Comparison of ENCODE assay signal across 17 cellular contexts in the genomic region with DNA sequence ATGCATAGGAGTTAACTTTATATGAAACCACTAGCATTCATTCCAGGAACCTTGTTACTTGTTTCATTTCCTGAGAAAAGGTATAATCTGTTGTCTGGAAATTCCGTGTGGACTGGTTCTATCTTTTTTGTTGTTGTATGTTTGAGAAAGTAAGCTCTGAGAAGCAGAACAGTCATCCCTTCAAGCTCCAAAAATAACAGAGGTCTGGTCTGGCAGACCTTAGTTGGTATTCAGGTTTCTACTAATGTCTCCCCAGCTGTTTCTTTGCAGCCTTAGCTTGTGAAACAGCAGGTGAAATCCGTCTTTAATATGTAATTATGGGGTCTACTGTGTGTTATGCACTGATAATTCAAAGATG. TPM values are rescaled to one million over a fixed set of nuclear protein-coding genes. Genes with fewer than 3 reads are reported as not detected.
DNase-seq lines count a peak whose midpoint lies in the region; ATAC-seq and TF ChIP-seq lines count a peak whose summit lies in the region.
"Had no signal": no experiment of that assay in that cellular context is flagged by ENCODE, and none has a peak within 500 bp of the region (broad histone marks: within the 10 kb centered on the region; RNA-seq: fewer than 3 reads in every experiment).

No MANE protein-coding gene starts in this region.

- peaks cover 6% of the 10 kb centered on the region for H3K36me3 Mint-ChIP-seq in T-helper 17 cell (ENCODE audit: low read depth)

- no peaks in the 10 kb centered on the region for H3K27me3 Mint-ChIP-seq in T-helper 17 cell

- peaks cover 13% of the 10 kb centered on the region for H3K4me1 ChIP-seq in A673 (ENCODE audit: insufficient read depth, low read length, poor library complexity, severe bottlenecking)
- H3K4me1 ChIP-seq in DOHH2 (ENCODE audit: control insufficient read depth, low read length) = peaks cover 59% of the 10 kb centered on the region
- H3K4me1 ChIP-seq in tibial nerve = peaks cover 0 to 58% (median 23%) of the 10 kb centered on the region in 4 donors

- TF ChIP-seq POLR2A in tibial nerve (IDR thresholded peaks at IDR 0.05) = no peak

- H3K36me3 ChIP-seq in A673 (ENCODE audit: insufficient read depth, low read length, poor library complexity, severe bottlenecking) = peaks cover 3% of the 10 kb centered on the region
- peaks cover 18% of the 10 kb centered on the region for H3K36me3 ChIP-seq in DOHH2 (ENCODE audit: control insufficient read depth, low read length)
- no peaks in the 10 kb centered on the region for H3K36me3 ChIP-seq in tibial nerve
- H3K36me3 ChIP-seq: breast epithelium, heart left ventricle had no signal

- no peaks in the 10 kb centered on the region for H4K20me1 ChIP-seq in DOHH2 (ENCODE audit: control insufficient read depth, insufficient read depth, low read depth, low read length)

- H3K4me2 ChIP-seq in DOHH2 (ENCODE audit: low read length) = peak overlapping the region; percentile 65

- peaks cover 85% of the 10 kb centered on the region for H3K79me2 ChIP-seq in DOHH2 (ENCODE audit: control insufficient read depth, low read length)

- 48 to 62% methylated on average over 2 of the region's 2 CpGs for WGBS in tibial nerve, 2 donors

- CTCF ChIA-PET in A673 (lab: Charles Lee) = no interaction called here

- TSS peak; percentile 18 for BruUV-seq in A673 (replicated peaks; lab: Mats Ljungman, UMichigan)

- ATAC-seq in T-helper 17 cell (no peak), HG03175 (IDR thresholded peaks at IDR 0.05; ENCODE audit: unreplicated experiment) (no peak)
- ATAC-seq: heart left ventricle, right cardiac atrium had no signal

- no peak for TF ChIP-seq CTCF in A673 (conservative IDR thresholded peaks at IDR 0.05; ENCODE audit: low read depth, low read length)
- TF ChIP-seq CTCF in DOHH2 (IDR thresholded peaks at IDR 0.05; ENCODE audit: low read depth, low read length, poor library complexity, severe bottlenecking) = no peak
- TF ChIP-seq CTCF in tibial nerve (IDR thresholded peaks at IDR 0.05) = no peak

- H3K4me3 ChIP-seq in A673 (ENCODE audit: low read depth, low read length, poor library complexity, severe bottlenecking) (no peak overlapping the region), DOHH2 (ENCODE audit: low read length) (peak overlapping the region; percentile 40), tibial nerve (no peak overlapping the region)
- H3K4me3 ChIP-seq: breast epithelium, heart left ventricle had no signal

- H3K27me3 ChIP-seq in A673 (replicated peaks; ENCODE audit: insufficient read depth, low read depth, low read length, poor library complexity) (no peaks in the 10 kb centered on the region), DOHH2 (ENCODE audit: control insufficient read depth, low read length) (no peaks in the 10 kb centered on the region), tibial nerve (no peaks in the 10 kb centered on the region)
- H3K27me3 ChIP-seq: breast epithelium, heart left ventricle had no signal

- H3K4me1 Mint-ChIP-seq in T-helper 17 cell = peaks cover 57% of the 10 kb centered on the region

- peak overlapping the region; percentile 99 for H3K27ac Mint-ChIP-seq in T-helper 17 cell

- H3K4me3 Mint-ChIP-seq in T-helper 17 cell = peak overlapping the region; percentile 28

- TF ChIP-seq EP300 in tibial nerve (IDR thresholded peaks at IDR 0.05) = no peak

- POLR2A ChIA-PET in A673 (lab: Charles Lee; ENCODE audit: low non-redundant PET) = no interaction called here

- no peak overlapping the region for H3K27ac ChIP-seq in A673 (ENCODE audit: low read depth, low read length, poor library complexity, severe bottlenecking)
- no peak overlapping the region for H3K27ac ChIP-seq in DOHH2 (ENCODE audit: low read depth, low read length)
- H3K27ac ChIP-seq in tibial nerve = no peak overlapping the region
- H3K27ac ChIP-seq: breast epithelium, heart left ventricle had no signal

- H3K9me3 ChIP-seq in A673 (ENCODE audit: low read depth, low read length, poor library complexity, severe bottlenecking) (no peaks in the 10 kb centered on the region), DOHH2 (ENCODE audit: control insufficient read depth, insufficient read depth, low read length) (no peaks in the 10 kb centered on the region), T-helper 17 cell (ENCODE audit: control insufficient read depth, low read length, poor library complexity, severe bottlenecking) (no peaks in the 10 kb centered on the region), tibial nerve (no peaks in the 10 kb centered on the region)
- H3K9me3 ChIP-seq: breast epithelium, heart left ventricle had no signal

- no peaks in the 10 kb centered on the region for H3K9me2 ChIP-seq in DOHH2 (replicated peaks; ENCODE audit: control insufficient read depth, low read length)

- intact Hi-C loops in A673 (cut with micrococcal nuclease; ENCODE audit: unreplicated experiment) (no loop called here), cardiac septum (cut with DNase I) (no loop called here)

- H3F3A ChIP-seq in DOHH2 (ENCODE audit: control insufficient read depth, insufficient read depth) = no peaks in the 10 kb centered on the region

- DNase-seq in A673 (ENCODE audit: low spot score) (no peak), T-helper 17 cell (no peak), myocyte (ENCODE audit: low read depth) (peak; percentile 45), tibial nerve (ENCODE audit: low spot score in 2 of 2) (no peak), cardiac septum (ENCODE audit: low spot score) (no peak), T1000 (lab: John Stamatoyannopoulos, UW) (no peak)
- DNase-seq: C1 segment of cervical spinal cord, HCEC 1CT, heart left ventricle, NCI-H1048, right cardiac atrium, T-helper 9 cell had no signal

RNA-seq across cellular contexts. Expression of a gene that starts 2.4 kb away (rescaled TPM):
- total RNA-seq in A673 (2021) = 54.9 and 59.1 TPM in 2 replicates
- total RNA-seq in T-helper 17 cell = 10 to 100 TPM; 15.7 to 23.4 TPM
- 45.3 and 54.3 TPM in 2 replicates for total RNA-seq in myocyte
- polyA plus RNA-seq in myocyte (2012) = 115 TPM
- 10 to 100 TPM; 17.2 to 29.4 (median 21.4) TPM for total RNA-seq in tibial nerve
- total RNA-seq in cardiac septum = 18.4 TPM

RNA-seq across cellular contexts. Expression of a gene that starts 2.8 kb away (rescaled TPM):
- total RNA-seq in A673 (2021) (15.8 and 16.8 TPM in 2 replicates), T-helper 17 cell (10 to 100 TPM; 16.4 to 16.6 TPM), myocyte (2.7 and 3.0 TPM in 2 replicates), tibial nerve (10 to 100 TPM in 3 of 4 donors, 1 to 10 TPM in 1; 4.6 to 21.4 (median 15.7) TPM), cardiac septum (2.9 TPM)
- 2.4 TPM for polyA plus RNA-seq in myocyte (2012)

RNA-seq across cellular contexts. Expression of a gene that starts 53.0 kb away (rescaled TPM):
- total RNA-seq in A673 (2021) = not detected in 2 replicates
- not detected for total RNA-seq in T-helper 17 cell
- total RNA-seq in myocyte = not detected in 2 replicates
- polyA plus RNA-seq in myocyte (2012) = not detected
- not detected for total RNA-seq in tibial nerve
- total RNA-seq in cardiac septum = not detected
- total RNA-seq: breast epithelium, G401, heart left ventricle, right cardiac atrium, RPMI7951 had no signal
- polyA plus RNA-seq: heart left ventricle, right cardiac atrium had no signal
